24 cellular contexts compared by ENCODE assay signal in genomic region chr13:76519685-76520084, GRCh38.
"Had no signal": no experiment of that assay in that cellular context is flagged by ENCODE, and none has a peak within 500 bp of the region (broad histone marks: within the 10 kb centered on the region; RNA-seq: fewer than 3 reads in every experiment).

No MANE protein-coding gene starts in this region.

- H3K27ac Mint-ChIP-seq: immature natural killer cell; naive thymus-derived CD8-positive, alpha-beta T cell; nephron; progenitor cell of endocrine pancreas; stimulated activated effector memory CD8-positive, alpha-beta T cell treated with anti-CD3 and anti-CD28 coated beads, Interleukin-12 subunit alpha, Interleukin-12 subunit beta, amount 100 ng/mL, for 72 hours; stimulated activated naive CD8-positive, alpha-beta T cell treated with anti-CD3 and anti-CD28 coated beads, Interleukin-15, Interleukin-2, amounts not matched to agents 100 ng/mL and 50 ng/mL, for 24 hours had no signal

- H3K9me3 ChIP-seq: left lung, lower lobe of right lung, ovary, right atrium auricular region, spleen, tibial nerve, upper lobe of left lung, vagina had no signal

- H3K27ac ChIP-seq: left lung, lower lobe of right lung, ovary, right atrium auricular region, skin epidermis, spleen, tibial nerve, upper lobe of left lung, vagina had no signal

- H3K4me3 ChIP-seq: left lung, lower lobe of right lung, ovary, right atrium auricular region, skin epidermis, spleen, tibial nerve, upper lobe of left lung, vagina had no signal

- H3K4me3 Mint-ChIP-seq: immature natural killer cell; naive thymus-derived CD8-positive, alpha-beta T cell; nephron; neural crest cell; stimulated activated effector memory CD8-positive, alpha-beta T cell treated with anti-CD3 and anti-CD28 coated beads, Interleukin-12 subunit alpha, Interleukin-12 subunit beta, amount 100 ng/mL, for 72 hours; stimulated activated naive CD8-positive, alpha-beta T cell treated with anti-CD3 and anti-CD28 coated beads, Interleukin-15, Interleukin-2, amounts not matched to agents 100 ng/mL and 50 ng/mL, for 24 hours had no signal

- H3K36me3 ChIP-seq: left lung, lower lobe of right lung, ovary, right atrium auricular region, spleen, tibial nerve, upper lobe of left lung, vagina had no signal

- H3K27me3 ChIP-seq: left lung, ovary, right atrium auricular region, spleen, tibial nerve, upper lobe of left lung, vagina had no signal

- H3K9me3 Mint-ChIP-seq: naive thymus-derived CD8-positive, alpha-beta T cell; nephron; stimulated activated effector memory CD8-positive, alpha-beta T cell treated with anti-CD3 and anti-CD28 coated beads, Interleukin-12 subunit alpha, Interleukin-12 subunit beta, amount 100 ng/mL, for 72 hours; stimulated activated naive CD8-positive, alpha-beta T cell treated with anti-CD3 and anti-CD28 coated beads, Interleukin-15, Interleukin-2, amounts not matched to agents 100 ng/mL and 50 ng/mL, for 24 hours had no signal

- H3K4me1 ChIP-seq: left lung, right atrium auricular region, spleen had no signal

- H3K36me3 Mint-ChIP-seq: immature natural killer cell; naive thymus-derived CD8-positive, alpha-beta T cell; stimulated activated effector memory CD8-positive, alpha-beta T cell treated with anti-CD3 and anti-CD28 coated beads, Interleukin-12 subunit alpha, Interleukin-12 subunit beta, amount 100 ng/mL, for 72 hours had no signal

- DNase-seq: hypothalamus; immature natural killer cell; kidney; left colon; left lung; lower lobe of right lung; mammary epithelial cell; mesenchymal stem cell; naive thymus-derived CD8-positive, alpha-beta T cell; ovary; spleen; stimulated activated CD4-positive, alpha-beta T cell treated with anti-CD3 and anti-CD28 coated beads, Interleukin-4, amount 100 ng/mL, for 24 hours; stimulated activated naive CD4-positive, alpha-beta T cell; upper lobe of left lung had no signal

- ATAC-seq: left colon; left lung; lower lobe of right lung; naive thymus-derived CD8-positive, alpha-beta T cell; sciatic nerve; stimulated activated effector memory CD8-positive, alpha-beta T cell treated with anti-CD3 and anti-CD28 coated beads, Interleukin-12 subunit alpha, Interleukin-12 subunit beta, amount 100 ng/mL, for 72 hours had no signal

- H3K4me1 Mint-ChIP-seq: immature natural killer cell; naive thymus-derived CD8-positive, alpha-beta T cell; nephron; stimulated activated effector memory CD8-positive, alpha-beta T cell treated with anti-CD3 and anti-CD28 coated beads, Interleukin-12 subunit alpha, Interleukin-12 subunit beta, amount 100 ng/mL, for 72 hours had no signal
